Comparison of ENCODE assay signal across 2 cellular contexts in the genomic region with DNA sequence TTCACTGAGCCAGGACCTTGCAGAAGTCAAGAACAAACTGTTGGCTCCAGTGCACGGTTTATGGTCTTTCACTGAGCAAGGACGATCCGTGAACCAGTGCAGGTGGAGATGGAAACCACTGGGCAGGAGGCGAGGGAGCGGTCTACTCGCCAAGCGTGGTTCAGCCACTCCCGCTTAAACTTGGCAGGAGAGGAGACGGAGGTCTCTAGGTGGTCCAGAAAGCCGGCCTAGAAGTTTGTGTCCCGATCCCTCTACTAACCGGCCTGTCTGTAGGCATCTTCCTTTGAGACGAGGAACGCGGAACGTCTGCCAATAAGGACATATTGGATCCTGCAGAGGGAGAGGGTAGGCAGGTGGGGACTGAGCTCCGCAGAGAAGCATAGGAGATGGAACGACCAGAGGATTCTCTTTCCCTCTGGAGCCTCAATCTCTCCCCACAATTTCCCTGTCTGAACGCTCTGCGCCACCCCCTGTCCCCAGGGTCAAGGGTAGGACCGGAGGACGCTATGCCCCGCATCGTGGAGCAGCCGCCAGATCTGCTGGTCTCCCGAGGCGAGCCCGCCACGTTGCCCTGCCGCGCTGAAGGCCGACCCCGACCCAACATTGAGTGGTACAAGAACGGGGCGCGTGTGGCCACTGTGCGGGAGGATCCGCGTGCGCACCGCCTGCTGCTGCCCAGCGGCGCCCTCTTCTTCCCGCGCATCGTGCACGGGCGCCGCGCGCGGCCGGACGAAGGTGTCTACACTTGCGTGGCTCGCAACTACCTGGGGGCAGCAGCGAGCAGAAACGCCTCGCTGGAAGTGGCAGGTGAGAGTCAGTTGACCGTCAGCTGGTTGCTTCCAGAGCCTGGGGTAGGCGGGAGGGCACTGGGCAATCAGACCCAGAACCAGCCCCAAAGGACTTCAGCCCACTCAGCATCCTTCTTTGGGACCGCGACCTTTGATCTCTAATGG.
TF ChIP-seq lines count a peak whose summit lies in the region.

No MANE protein-coding gene starts in this region.

TF ChIP-seq in GM23338, 12 proteins besides CTCF, POLR2A, EP300 and RAD21:
- TF ChIP-seq EZH2 (IDR thresholded peaks at IDR 0.05; ENCODE audit: low read depth, unreplicated experiment) (peak; percentile 71), EZH2phosphoT487 (IDR thresholded peaks at IDR 0.05; ENCODE audit: unreplicated experiment) (peak; percentile 82), JUNB (IDR thresholded peaks at IDR 0.05; ENCODE audit: unreplicated experiment) (no peak)

TF ChIP-seq in GM12878, 131 proteins besides CTCF, POLR2A, EP300 and RAD21:
- TF ChIP-seq SUZ12 (IDR thresholded peaks at IDR 0.05; ENCODE audit: unreplicated experiment) (peak; percentile 53), CHD4 (IDR thresholded peaks at IDR 0.05) (no peak), SUPT20H (IDR thresholded peaks at IDR 0.05; ENCODE audit: borderline replicate concordance, control insufficient read depth, low read depth, low read length) (no peak)
